In genomic region chr1:23483327-23484252, GRCh38 we compare ENCODE assay signal across 8 cellular contexts. TPM values are rescaled to one million over a fixed set of nuclear protein-coding genes. Genes with fewer than 3 reads are reported as not detected.
DNase-seq lines count a peak whose midpoint lies in the region; ATAC-seq, FAIRE-seq and TF ChIP-seq lines count a peak whose summit lies in the region.

ASAP3 (minus strand) TSS chr1:23484179; CDS start chr1:23484133, 46 bp downstream.

- DNase-seq in CD8-positive, alpha-beta memory T cell = peak in 3 of 5 donors; percentile 12 to 60 (median 57)
- DNase-seq in activated CD8-positive, alpha-beta T cell treated with anti-CD3 and anti-CD28 coated beads, Interleukin-2, amount 10 ng/mL, durations not matched to agents 7 days and 5 days = no peak
- DNase-seq in fibroblast of the conjunctiva (ENCODE audit: low read depth) = peak; percentile 27
- no peak for DNase-seq in AML-193 (lab: John Stamatoyannopoulos, UW)
- DNase-seq in D721Med (ENCODE audit: insufficient read length, low spot score) = no peak
- no peak for DNase-seq in NCI-H1417 treated with DMSO at 0.1 percent for 48 hours (lab: John Stamatoyannopoulos, UW)

- H3K4me1 ChIP-seq in CD8-positive, alpha-beta memory T cell (ENCODE audit: insufficient read depth, low read length) = peaks cover 16% of the 10 kb centered on the region

- peaks cover 10% of the 10 kb centered on the region for H3K27me3 ChIP-seq in CD8-positive, alpha-beta memory T cell (ENCODE audit: insufficient read depth, low read length, poor library complexity, severe bottlenecking)

- H3K4me3 ChIP-seq in CD8-positive, alpha-beta memory T cell (ENCODE audit: low read length) = peak within 1 kb of the TSS; percentile 53

- peak within 1 kb of the TSS; percentile 87 to 95 (median 88) for H3K4me3 Mint-ChIP-seq in CD8-positive, alpha-beta memory T cell
- peak within 1 kb of the TSS; percentile 79 for H3K4me3 Mint-ChIP-seq in activated CD8-positive, alpha-beta T cell treated with anti-CD3 and anti-CD28 coated beads, Interleukin-2, amount 10 ng/mL, durations not matched to agents 7 days and 5 days
- H3K4me3 Mint-ChIP-seq in nephron = peak within 1 kb of the TSS; percentile 95 to 100 (median 97)

- no peaks in the 10 kb centered on the region for H3K36me3 ChIP-seq in CD8-positive, alpha-beta memory T cell (ENCODE audit: insufficient read depth, low read length)

- peaks cover 0 to 1% (median 0%) of the 10 kb centered on the region in 3 donors for H3K36me3 Mint-ChIP-seq in CD8-positive, alpha-beta memory T cell
- peaks cover 3% of the 10 kb centered on the region for H3K36me3 Mint-ChIP-seq in activated CD8-positive, alpha-beta T cell treated with anti-CD3 and anti-CD28 coated beads, Interleukin-2, amount 10 ng/mL, durations not matched to agents 7 days and 5 days (ENCODE audit: low read depth)
- H3K36me3 Mint-ChIP-seq in nephron (ENCODE audit: low read depth) = no peaks in the 10 kb centered on the region

- peak; percentile 11 for ATAC-seq in HG03432 (IDR thresholded peaks at IDR 0.05; ENCODE audit: unreplicated experiment)
- ATAC-seq in activated CD8-positive, alpha-beta T cell treated with anti-CD3 and anti-CD28 coated beads, Interleukin-2, amount 10 ng/mL, durations not matched to agents 7 days and 5 days = peak; percentile 70

- POLR2A ChIA-PET in CD8-positive, alpha-beta memory T cell (lab: Charles Lee) = interaction anchor here (0.6 to 2.1 kb wide), 4 partner anchors 45 to 208 kb away, joined by 3 to 11 read pairs (median 4); partner anchors contain the start of gene RPL11
- POLR2A ChIA-PET in activated CD8-positive, alpha-beta T cell treated with anti-CD3 and anti-CD28 coated beads, Interleukin-2, amount 10 ng/mL, durations not matched to agents 7 days and 5 days (lab: Charles Lee) = interaction anchor here (0.6 to 1.7 kb wide), 2 partner anchors 45 to 442 kb away, joined by 3 to 4 read pairs; no protein-coding TSS in a partner anchor

- TF ChIP-seq CTCF in nephron (IDR thresholded peaks at IDR 0.05; ENCODE audit: unreplicated experiment in 3 of 3) (peak; percentile 7 to 40 (median 17)), D721Med (IDR thresholded peaks at IDR 0.05; ENCODE audit: insufficient read depth, missing control alignments) (no peak)

- peak within 1 kb of the TSS in 6 of 8 donors; percentile 39 to 83 (median 67) for H3K27ac Mint-ChIP-seq in CD8-positive, alpha-beta memory T cell
- peak within 1 kb of the TSS; percentile 79 for H3K27ac Mint-ChIP-seq in activated CD8-positive, alpha-beta T cell treated with anti-CD3 and anti-CD28 coated beads, Interleukin-2, amount 10 ng/mL, durations not matched to agents 7 days and 5 days
- H3K27ac Mint-ChIP-seq in nephron = peak within 1 kb of the TSS; percentile 91 to 95 (median 94)

- peaks cover 0 to 2% (median 0%) of the 10 kb centered on the region in 5 donors for H3K9me3 Mint-ChIP-seq in CD8-positive, alpha-beta memory T cell
- H3K9me3 Mint-ChIP-seq in activated CD8-positive, alpha-beta T cell treated with anti-CD3 and anti-CD28 coated beads, Interleukin-2, amount 10 ng/mL, durations not matched to agents 7 days and 5 days (ENCODE audit: insufficient read depth) = no peaks in the 10 kb centered on the region
- no peaks in the 10 kb centered on the region for H3K9me3 Mint-ChIP-seq in nephron

- H3K9me3 ChIP-seq in CD8-positive, alpha-beta memory T cell (ENCODE audit: low read length) = no peaks in the 10 kb centered on the region

- H3K27ac ChIP-seq in CD8-positive, alpha-beta memory T cell (ENCODE audit: low read depth, low read length) = no peak within 1 kb of the TSS

- CTCF ChIA-PET in CD8-positive, alpha-beta memory T cell (lab: Charles Lee) = interaction anchor here (1.2 to 4.6 kb wide), 6 partner anchors 14 to 80 kb away, joined by 3 to 40 read pairs (median 5); no protein-coding TSS in a partner anchor
- CTCF ChIA-PET in activated CD8-positive, alpha-beta T cell treated with anti-CD3 and anti-CD28 coated beads, Interleukin-2, amount 10 ng/mL, durations not matched to agents 7 days and 5 days (lab: Charles Lee) = interaction anchor here (1.3 to 5.3 kb wide), 4 partner anchors 13 to 154 kb away, joined by 3 to 55 read pairs (median 8); no protein-coding TSS in a partner anchor

- FAIRE-seq in D721Med (lab: Jason Lieb, UNC) = no peak

- H3K27me3 Mint-ChIP-seq in CD8-positive, alpha-beta memory T cell = peaks cover 15 to 27% of the 10 kb centered on the region in 2 donors
- peaks cover 63% of the 10 kb centered on the region for H3K27me3 Mint-ChIP-seq in activated CD8-positive, alpha-beta T cell treated with anti-CD3 and anti-CD28 coated beads, Interleukin-2, amount 10 ng/mL, durations not matched to agents 7 days and 5 days (ENCODE audit: low read depth)
- H3K27me3 Mint-ChIP-seq in nephron (ENCODE audit: low read depth) = peaks cover 5% of the 10 kb centered on the region

- peaks cover 14 to 20% (median 16%) of the 10 kb centered on the region in 3 donors for H3K4me1 Mint-ChIP-seq in CD8-positive, alpha-beta memory T cell
- H3K4me1 Mint-ChIP-seq in activated CD8-positive, alpha-beta T cell treated with anti-CD3 and anti-CD28 coated beads, Interleukin-2, amount 10 ng/mL, durations not matched to agents 7 days and 5 days (ENCODE audit: low read depth) = peaks cover 17% of the 10 kb centered on the region
- peaks cover 43% of the 10 kb centered on the region for H3K4me1 Mint-ChIP-seq in nephron

RNA-seq across cellular contexts. Expression of gene ASAP3, which starts in this region (rescaled TPM):
- under 1 TPM; 0.33 to 0.78 TPM for total RNA-seq in CD8-positive, alpha-beta memory T cell
- polyA plus RNA-seq in CD8-positive, alpha-beta memory T cell = 0.62 TPM
- under 1 TPM; 0.24 to 0.83 TPM for total RNA-seq in activated CD8-positive, alpha-beta T cell treated with anti-CD3 and anti-CD28 coated beads, Interleukin-2, amount 10 ng/mL, durations not matched to agents 7 days and 5 days

Comparison
In these comparisons a context has a peak if more than half of its experiments do, and no peak if none do; other contexts are left out.
1. Peak in DNase-seq and H3K4me3 ChIP-seq in CD8-positive, alpha-beta memory T cell; RNA of the gene not detected or under 1 TPM.
2. Peak in ATAC-seq in activated CD8-positive, alpha-beta T cell treated with anti-CD3 and anti-CD28 coated beads, Interleukin-2, amount 10 ng/mL, durations not matched to agents 7 days and 5 days; RNA of the gene not detected or under 1 TPM.